In the genomic region with DNA sequence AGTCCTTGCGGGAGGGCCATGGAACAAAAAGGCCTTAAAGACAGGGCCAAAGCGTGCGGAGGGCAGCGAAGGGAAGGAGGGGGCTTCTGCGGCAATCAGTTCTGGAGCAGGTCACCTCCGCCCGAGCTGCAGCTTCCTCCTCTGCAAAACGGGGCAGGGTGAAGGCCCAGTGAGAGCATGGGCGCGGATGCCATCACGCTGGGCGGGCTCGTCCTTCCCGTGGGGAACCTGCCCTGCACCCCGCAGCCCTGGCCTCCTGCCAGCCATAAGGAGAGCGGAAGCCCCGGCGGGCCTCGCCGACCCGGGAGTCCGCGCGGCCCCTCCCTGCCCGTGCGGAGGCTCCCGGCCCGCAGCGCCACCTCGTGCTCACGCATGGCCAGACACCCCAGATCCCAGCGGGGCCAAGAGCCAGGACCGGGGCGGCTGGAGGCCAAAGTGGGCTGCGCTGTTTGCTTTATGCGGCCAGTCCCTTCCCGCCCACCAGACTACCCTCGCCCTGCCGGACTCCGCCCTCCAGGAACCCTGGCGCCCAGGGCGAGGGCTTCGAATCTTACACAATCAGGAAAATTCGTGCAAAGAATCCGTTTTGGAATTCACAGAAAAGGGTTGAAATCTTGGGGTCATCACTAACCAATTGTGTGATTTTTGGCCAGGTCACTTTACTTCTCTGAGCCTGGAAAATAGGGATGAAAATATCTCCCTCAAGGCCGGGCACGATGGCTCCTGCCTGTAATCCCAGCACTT, we compare ENCODE assay signal across 8 cellular contexts. TPM values are rescaled to one million over a fixed set of nuclear protein-coding genes. Genes with fewer than 3 reads are reported as not detected.
DNase-seq lines count a peak whose midpoint lies in the region; ATAC-seq and TF ChIP-seq lines count a peak whose summit lies in the region.

No MANE protein-coding gene starts in this region.

- intact Hi-C loops in CD4-positive, alpha-beta T cell (cut with DNase I, micrococcal nuclease) = loop anchor here (1.0 kb wide), 1 partner anchor 65 kb away; no protein-coding TSS in a partner anchor
- intact Hi-C loops in right cardiac atrium (cut with DNase I) (loop anchor here in 3 of 4 donors (2.0 kb wide), 2 partner anchors 64 to 66 kb away; no protein-coding TSS in a partner anchor), vagina (cut with DNase I) (loop anchor here (5.0 kb wide), 1 partner anchor 67 kb away; no protein-coding TSS in a partner anchor)

- no peaks in the 10 kb centered on the region for H3K27me3 ChIP-seq in CD4-positive, alpha-beta T cell (ENCODE audit: control insufficient read depth, insufficient read depth, low read length)
- H3K27me3 ChIP-seq in right cardiac atrium (ENCODE audit: control insufficient read depth, insufficient read depth) = no peaks in the 10 kb centered on the region
- no peaks in the 10 kb centered on the region for H3K27me3 ChIP-seq in vagina

- no peaks in the 10 kb centered on the region for H3K27me3 Mint-ChIP-seq in CD4-positive, alpha-beta T cell
- peaks cover 6% of the 10 kb centered on the region for H3K27me3 Mint-ChIP-seq in T-helper 17 cell

- DNase-seq in CD4-positive, alpha-beta T cell = peak; percentile 52 to 80 (median 68)
- DNase-seq in LHCN-M2 (ENCODE audit: low read depth) = peak; percentile 54
- peak; percentile 61 to 70 (median 65) for DNase-seq in T-helper 17 cell
- peak; percentile 55 for DNase-seq in amniotic epithelial cell (ENCODE audit: low read depth)
- DNase-seq in right cardiac atrium = peak; percentile 93 to 98 (median 97)
- peak; percentile 91 for DNase-seq in retina
- peak; percentile 92 to 96 for DNase-seq in vagina (ENCODE audit: extremely low spot score in 2 of 2)

- no peaks in the 10 kb centered on the region for H3K4me1 ChIP-seq in right cardiac atrium (ENCODE audit: control insufficient read depth, insufficient read depth, low read length)
- peaks cover 99% of the 10 kb centered on the region for H3K4me1 ChIP-seq in vagina

- no peak overlapping the region for H3K27ac ChIP-seq in CD4-positive, alpha-beta T cell (ENCODE audit: low read depth, low read length)
- H3K27ac ChIP-seq in right cardiac atrium (ENCODE audit: low read length) (no peak overlapping the region), vagina (peak overlapping the region; percentile 84)

- H3K4me3 ChIP-seq in right cardiac atrium (ENCODE audit: low read length) (no peak overlapping the region), vagina (peak overlapping the region; percentile 27 to 38)

- peak; percentile 86 for TF ChIP-seq CTCF in CD4-positive, alpha-beta T cell (IDR thresholded peaks at IDR 0.05)
- peak; percentile 86 to 98 (median 86) for TF ChIP-seq CTCF in vagina (IDR thresholded peaks at IDR 0.05)

- peaks cover 16% of the 10 kb centered on the region for H3K4me1 Mint-ChIP-seq in CD4-positive, alpha-beta T cell (ENCODE audit: low read depth)
- peaks cover 6% of the 10 kb centered on the region for H3K4me1 Mint-ChIP-seq in T-helper 17 cell

- peaks cover 0 to 19% of the 10 kb centered on the region in 2 donors for H3K36me3 ChIP-seq in vagina

- H3K9me3 Mint-ChIP-seq in CD4-positive, alpha-beta T cell = no peaks in the 10 kb centered on the region

- no peaks in the 10 kb centered on the region for H3K9me3 ChIP-seq in CD4-positive, alpha-beta T cell (ENCODE audit: control insufficient read depth, low read length)
- H3K9me3 ChIP-seq in T-helper 17 cell (ENCODE audit: control insufficient read depth, low read length, poor library complexity, severe bottlenecking) = no peaks in the 10 kb centered on the region
- no peaks in the 10 kb centered on the region for H3K9me3 ChIP-seq in right cardiac atrium (ENCODE audit: control insufficient read depth, low read length)
- H3K9me3 ChIP-seq in vagina = no peaks in the 10 kb centered on the region

- CTCF ChIA-PET in CD4-positive, alpha-beta T cell (lab: Charles Lee) = interaction anchor here (0.6 to 1.3 kb wide), 3 partner anchors 65 to 591 kb away, joined by 3 to 6 read pairs (median 4); no protein-coding TSS in a partner anchor

- H3K36me3 Mint-ChIP-seq in CD4-positive, alpha-beta T cell (ENCODE audit: low read depth) = no peaks in the 10 kb centered on the region
- H3K36me3 Mint-ChIP-seq in T-helper 17 cell (ENCODE audit: low read depth) = no peaks in the 10 kb centered on the region

- peak overlapping the region; percentile 7 for H3K4me3 Mint-ChIP-seq in CD4-positive, alpha-beta T cell
- peak overlapping the region; percentile 78 for H3K4me3 Mint-ChIP-seq in T-helper 17 cell

- WGBS in right cardiac atrium = 5% methylated on average over 47 of the region's 47 CpGs

- H3K27ac Mint-ChIP-seq in CD4-positive, alpha-beta T cell = no peak overlapping the region
- peak overlapping the region; percentile 70 for H3K27ac Mint-ChIP-seq in T-helper 17 cell

- peak; percentile 82 for ATAC-seq in CD4-positive, alpha-beta T cell (ENCODE audit: poor library complexity)
- ATAC-seq in GM21381 (IDR thresholded peaks at IDR 0.05; ENCODE audit: unreplicated experiment) (peak; percentile 69), T-helper 17 cell (peak; percentile 95), right cardiac atrium (peak; percentile 84 to 94)

- peak in 1 of 2 donors; percentile 1 for TF ChIP-seq POLR2A in vagina (IDR thresholded peaks at IDR 0.05)

- POLR2A ChIA-PET in CD4-positive, alpha-beta T cell (lab: Charles Lee) = no interaction called here

RNA-seq across cellular contexts. Expression of gene TSKU, which starts 16.1 kb away (rescaled TPM):
- under 1 TPM in 1 of 2 experiments, not detected in 1; 0.06 TPM for total RNA-seq in CD4-positive, alpha-beta T cell
- total RNA-seq in LHCN-M2 (2014; rRNA removed) (22.6 and 31.4 TPM in 2 replicates), T-helper 17 cell (not detected), right cardiac atrium (10 to 100 TPM; 10.6 to 26.8 (median 15.3) TPM), vagina (144 TPM)
- 13.1 TPM for polyA plus RNA-seq in LHCN-M2 (2012)
- polyA plus RNA-seq in right cardiac atrium = 14.1 TPM

Comparison
In these comparisons a context has a peak if more than half of its experiments do, and no peak if none do; other contexts are left out.
1. RNA of gene TSKU, which starts 16.1 kb away (total RNA-seq): 144 TPM in vagina (single experiment), 22.6 to 31.4 TPM in LHCN-M2 and 10.6 to 26.8 TPM in right cardiac atrium; 0.06 TPM in CD4-positive, alpha-beta T cell and not detected in T-helper 17 cell; every median in the first group is over 10 times any median in the second.
2. Peak in every context shown above with its lines, with median percentiles within 50 percentile points of each other: ATAC-seq and DNase-seq.